In genomic region chr3:133894334-133895207, GRCh38 we compare ENCODE assay signal across 8 cellular contexts. TPM values are rescaled to one million over a fixed set of nuclear protein-coding genes. Genes with fewer than 3 reads are reported as not detected.
DNase-seq lines count a peak whose midpoint lies in the region; TF ChIP-seq lines count a peak whose summit lies in the region.

No MANE protein-coding gene starts in this region.

- no peak for TF ChIP-seq CTCF in astrocyte of the cerebellum (IDR thresholded peaks at IDR 0.05; ENCODE audit: low read depth, low read length, missing control alignments)
- no peak for TF ChIP-seq CTCF in smooth muscle cell (IDR thresholded peaks at IDR 0.05; ENCODE audit: borderline replicate concordance, insufficient read depth, poor library complexity, severe bottlenecking)

- H3K9ac ChIP-seq in iPS-15b (ENCODE audit: low read depth, low read length), result peak overlapping the region; percentile 16
- H3K9ac ChIP-seq in smooth muscle cell (ENCODE audit: low read depth), result no peak overlapping the region
- H3K9ac ChIP-seq in Karpas-422 (ENCODE audit: low read length), result no peak overlapping the region

- peak overlapping the region; percentile 74 for H3K4me3 ChIP-seq in astrocyte of the cerebellum (ENCODE audit: low read depth, low read length)
- peak overlapping the region; percentile 67 for H3K4me3 ChIP-seq in iPS-15b (ENCODE audit: low read depth, low read length)
- peak overlapping the region; percentile 81 for H3K4me3 ChIP-seq in smooth muscle cell
- H3K4me3 ChIP-seq in Karpas-422 (ENCODE audit: low read length), result no peak overlapping the region

- H3K27me3 ChIP-seq in iPS-15b (ENCODE audit: control insufficient read depth, insufficient read depth, low read length) (peaks cover 25% of the 10 kb centered on the region), smooth muscle cell (ENCODE audit: low read depth) (peaks cover 48% of the 10 kb centered on the region), Karpas-422 (ENCODE audit: low read length) (no peaks in the 10 kb centered on the region)

- H3K4me1 ChIP-seq in iPS-15b (ENCODE audit: control insufficient read depth, insufficient read depth, low read length) (peaks cover 8% of the 10 kb centered on the region), smooth muscle cell (ENCODE audit: low read depth) (peaks cover 7% of the 10 kb centered on the region), Karpas-422 (ENCODE audit: low read length) (no peaks in the 10 kb centered on the region)

- H3K79me2 ChIP-seq in smooth muscle cell (ENCODE audit: low read depth), result no peaks in the 10 kb centered on the region
- no peaks in the 10 kb centered on the region for H3K79me2 ChIP-seq in Karpas-422 (ENCODE audit: low read length)

- in situ Hi-C loops in astrocyte of the cerebellum (cut with HindIII; ENCODE audit: low sequenced_read_pairs), result no loop called here

- H3K9me2 ChIP-seq in Karpas-422 (replicated peaks; ENCODE audit: insufficient read depth, low read length), result no peaks in the 10 kb centered on the region

- H2AFZ ChIP-seq in smooth muscle cell (ENCODE audit: low read depth), result no peak overlapping the region
- no peak overlapping the region for H2AFZ ChIP-seq in Karpas-422 (ENCODE audit: low read length)

- no peaks in the 10 kb centered on the region for H3F3A ChIP-seq in smooth muscle cell (ENCODE audit: low read depth)

- H3K9me3 ChIP-seq in iPS-15b (ENCODE audit: control insufficient read depth, insufficient read depth, low read length) (no peaks in the 10 kb centered on the region), smooth muscle cell (replicated peaks; ENCODE audit: low read depth) (no peaks in the 10 kb centered on the region), Karpas-422 (ENCODE audit: low read length) (no peaks in the 10 kb centered on the region)

- DNase-seq in HUDEP-2 (lab: John Stamatoyannopoulos, UW; ENCODE audit: unreplicated experiment in 76 of 76) (peak in 44 of 76 experiments; percentile 2 to 55 (median 31)), astrocyte of the cerebellum (ENCODE audit: low read depth) (no peak), smooth muscle cell (lab: John Stamatoyannopoulos, UW; ENCODE audit: unreplicated experiment) (no peak), AG08395 (ENCODE audit: low spot score) (no peak), Karpas-422 (no peak), NCI-H226 (no peak)
- DNase-seq in stimulated activated CD4-positive, alpha-beta T cell treated with anti-CD3 and anti-CD28 coated beads, Interleukin-12 subunit alpha, Interleukin-12 subunit beta, amount 100 ng/mL, for 4 hours, result no peak

- no peak overlapping the region for H3K27ac ChIP-seq in smooth muscle cell (ENCODE audit: low read depth)
- no peak overlapping the region for H3K27ac ChIP-seq in Karpas-422 (ENCODE audit: low read length)

- H4K20me1 ChIP-seq in smooth muscle cell (ENCODE audit: low read depth) (no peaks in the 10 kb centered on the region), Karpas-422 (ENCODE audit: insufficient read depth, low read depth, low read length) (no peaks in the 10 kb centered on the region)

- H3K4me2 ChIP-seq in smooth muscle cell (peak overlapping the region; percentile 93), Karpas-422 (ENCODE audit: low read depth, low read length, poor library complexity, severe bottlenecking) (no peak overlapping the region)

- H3K36me3 ChIP-seq in iPS-15b (ENCODE audit: control insufficient read depth, insufficient read depth, low read length) (no peaks in the 10 kb centered on the region), smooth muscle cell (ENCODE audit: low read depth) (no peaks in the 10 kb centered on the region), Karpas-422 (ENCODE audit: insufficient read depth, low read length) (no peaks in the 10 kb centered on the region)

- 5% methylated on average over 39 of the region's 52 CpGs for whole genome bisulfite sequencing in smooth muscle cell (ENCODE audit: low lambda C conversion rate)

RNA-seq across cellular contexts. Expression of gene RAB6B, which starts 1.1 kb away (rescaled TPM):
- 1.6 and 2.0 TPM in 2 replicates for total RNA-seq in smooth muscle cell
- 1.2 and 2.2 TPM in 2 replicates for polyA plus RNA-seq in smooth muscle cell
- total RNA-seq in Karpas-422 (2014; rRNA removed; shearing (Covaris generic); ENCODE audit: low replicate concordance), result not detected in 2 replicates

Comparison
In these comparisons a context has a peak if more than half of its experiments do, and no peak if none do; other contexts are left out.
1. DNase-seq: peak in HUDEP-2 (44 of 76); none in astrocyte of the cerebellum (single experiment), smooth muscle cell (single experiment), AG08395 (single experiment), Karpas-422 (single experiment), NCI-H226 (single experiment) and stimulated activated CD4-positive, alpha-beta T cell treated with anti-CD3 and anti-CD28 coated beads, Interleukin-12 subunit alpha, Interleukin-12 subunit beta, amount 100 ng/mL, for 4 hours (single experiment).